ENCODE assay signal across 29 cellular contexts in the genomic region with DNA sequence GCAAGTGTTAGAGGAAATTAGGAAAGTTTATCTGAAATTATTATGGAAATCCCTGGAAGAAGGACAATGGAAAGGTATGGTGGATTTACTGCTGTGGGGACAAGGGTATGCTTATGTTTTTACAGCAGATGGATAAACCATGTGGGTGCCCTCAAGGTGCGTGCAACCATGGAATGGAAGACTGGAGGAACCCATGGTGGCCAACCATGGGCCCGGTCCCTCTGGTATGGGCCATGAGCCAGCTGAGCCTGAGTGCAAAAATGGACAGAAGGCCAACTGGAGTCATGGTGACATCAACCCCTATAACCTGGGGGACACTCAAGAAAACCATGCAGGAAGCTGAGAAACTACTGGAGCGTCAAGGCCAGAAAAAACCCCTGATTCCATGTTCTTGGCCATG.
"Had no signal": no experiment of that assay in that cellular context is flagged by ENCODE, and none has a peak within 500 bp of the region (broad histone marks: within the 10 kb centered on the region; RNA-seq: fewer than 3 reads in every experiment).

No MANE protein-coding gene starts in this region.

- H3K27ac ChIP-seq: adrenal gland, ascending aorta, body of pancreas, brain microvascular endothelial cell, breast epithelium, cardiac muscle cell had no signal

- DNase-seq: activated effector memory CD4-positive, alpha-beta T cell treated with anti-CD3 and anti-CD28 coated beads, Interleukin-2, amount 50 U/mL, for 16 hours; activated effector memory CD4-positive, alpha-beta T cell treated with Interleukin-2 at 50 U/mL for 16 hours; activated gamma-delta T cell; activated gamma-delta T cell treated with Interleukin-2 at 50 U/mL for 16 hours; activated naive CD4-positive, alpha-beta T cell; activated naive CD4-positive, alpha-beta T cell treated with anti-CD3 and anti-CD28 coated beads for 36 hours; activated naive CD4-positive, alpha-beta T cell treated with anti-CD3 and anti-CD28 coated beads, Interleukin-2, amount 10 ng/mL, durations not matched to agents 7 days and 5 days; activated naive CD4-positive, alpha-beta T cell treated with anti-CD3 and anti-CD28 coated beads, Interleukin-2, amount 50 U/mL, for 16 hours; activated naive CD4-positive, alpha-beta T cell treated with Interleukin-2 at 50 U/mL for 16 hours; activated naive CD8-positive, alpha-beta T cell treated with anti-CD3 and anti-CD28 coated beads for 36 hours; activated naive CD8-positive, alpha-beta T cell treated with anti-CD3 and anti-CD28 coated beads, Interleukin-2, amount 10 ng/mL, durations not matched to agents 7 days and 5 days; activated naive CD8-positive, alpha-beta T cell treated with anti-CD3 and anti-CD28 coated beads, Interleukin-2, amount 50 U/mL, for 24 hours; activated T-cell treated with anti-CD3 and anti-CD28 coated beads, Interleukin-2, amount 50 U/mL, for 24 hours; activated T-cell treated with anti-CD3 and anti-CD28 coated beads, Interleukin-2, amount 50 U/mL, for 4 hours; activated T-cell treated with anti-CD3 and anti-CD28 coated beads, Interleukin-2, amount 50 U/mL, for 48 hours; activated T-cell treated with anti-CD3 and anti-CD28 coated beads, Interleukin-2, amount 50 U/mL, for 72 hours; adrenal gland; amniotic stem cell; amygdala; anterior cingulate cortex; aorta; body of pancreas; brain microvascular endothelial cell; caudate nucleus; central memory CD4-positive, alpha-beta T cell; cerebellar nuclear complex had no signal
